In genomic region chr6:14246876-14247275, GRCh38 we compare ENCODE assay signal across 21 cellular contexts.
DNase-seq lines count a peak whose midpoint lies in the region; ATAC-seq and TF ChIP-seq lines count a peak whose summit lies in the region.
"Had no signal": no experiment of that assay in that cellular context is flagged by ENCODE, and none has a peak within 500 bp of the region (broad histone marks: within the 10 kb centered on the region; RNA-seq: fewer than 3 reads in every experiment).

No MANE protein-coding gene starts in this region.

- no peak overlapping the region for H2AFZ ChIP-seq in Loucy (ENCODE audit: low read length)
- H2AFZ ChIP-seq in OCI-LY7 (ENCODE audit: low read length), result peak overlapping the region; percentile 27; the same call in 1 of the 2 replicates

- ATAC-seq in HG03159 (IDR thresholded peaks at IDR 0.05; ENCODE audit: unreplicated experiment), result no peak
- ATAC-seq: A549 had no signal

- no peak for DNase-seq in OCI-LY7 (ENCODE audit: low spot score)
- peak; percentile 34 for DNase-seq in esophagus muscularis mucosa (ENCODE audit: extremely low spot score)
- DNase-seq in G401 (ENCODE audit: low spot score), result no peak
- DNase-seq in NCI-H82 (lab: John Stamatoyannopoulos, UW), result no peak
- DNase-seq: 8988T; ACHN; AML-193; BE2C; CD4-positive, alpha-beta T cell; CD8-positive, alpha-beta memory T cell; DMS 273 treated with DMSO at 0.1 percent for 48 hours; DMS79; EL; GF-D8; GOT3; HFFc6 had no signal

- H3K36me3 ChIP-seq in Loucy (ENCODE audit: insufficient read depth, low read length), result no peaks in the 10 kb centered on the region; the same call in 1 of the 2 replicates
- peaks cover 4% of the 10 kb centered on the region for H3K36me3 ChIP-seq in OCI-LY7 (ENCODE audit: insufficient read depth, low read length)
- no peaks in the 10 kb centered on the region for H3K36me3 ChIP-seq in esophagus muscularis mucosa
- H3K36me3 ChIP-seq: BE2C; BLaER1 treated with 17β-estradiol and CSF1 and Interleukin-3, amounts not matched to agents 10 nM and 100 nM; HAP-1 had no signal

- no peak for TF ChIP-seq EP300 in esophagus muscularis mucosa (IDR thresholded peaks at IDR 0.05)

- POLR2A ChIA-PET in OCI-LY7 (lab: Charles Lee), result interaction anchor here (0.6 to 1.4 kb wide), 2 partner anchors 18 to 84 kb away, joined by 3 to 6 read pairs; no protein-coding TSS in a partner anchor

- WGBS in esophagus muscularis mucosa, result 90% methylated on average over 3 of the region's 3 CpGs

- no peak overlapping the region for H3K27ac ChIP-seq in OCI-LY7 (ENCODE audit: low read depth, low read length, poor library complexity, severe bottlenecking)
- H3K27ac ChIP-seq in esophagus muscularis mucosa (replicated peaks in 1 of 4), result no peak overlapping the region
- H3K27ac ChIP-seq: A549; BLaER1 treated with 17β-estradiol and CSF1 and Interleukin-3, amounts not matched to agents 10 nM and 100 nM had no signal

- no TSS peak for BruUV-seq in OCI-LY7 (replicated peaks; lab: Mats Ljungman, UMichigan)

- H3K4me2 ChIP-seq in Loucy (ENCODE audit: low read depth, low read length, poor library complexity, severe bottlenecking) (no peak overlapping the region), OCI-LY7 (ENCODE audit: low read length) (no peak overlapping the region)
- H3K4me2 ChIP-seq: A549; BLaER1 treated with 17β-estradiol and CSF1 and Interleukin-3, amounts not matched to agents 10 nM and 100 nM had no signal

- peaks cover under 1% of the 10 kb centered on the region for H3F3A ChIP-seq in Loucy (ENCODE audit: low read depth)

- no peaks in the 10 kb centered on the region for H4K20me1 ChIP-seq in Loucy (ENCODE audit: insufficient read depth, low read length, poor library complexity, severe bottlenecking)
- no peaks in the 10 kb centered on the region for H4K20me1 ChIP-seq in OCI-LY7 (ENCODE audit: insufficient read depth, low read length)
- H4K20me1 ChIP-seq: BLaER1 treated with 17β-estradiol and CSF1 and Interleukin-3, amounts not matched to agents 10 nM and 100 nM had no signal

- H3K4me3 ChIP-seq in Loucy (ENCODE audit: low read length, poor library complexity, severe bottlenecking) (no peak overlapping the region), OCI-LY7 (ENCODE audit: low read depth, low read length, poor library complexity, severe bottlenecking) (no peak overlapping the region), esophagus muscularis mucosa (no peak overlapping the region)
- H3K4me3 ChIP-seq: A549; BLaER1 treated with 17β-estradiol and CSF1 and Interleukin-3, amounts not matched to agents 10 nM and 100 nM; HAP-1 had no signal

- no peaks in the 10 kb centered on the region for H3K79me2 ChIP-seq in Loucy (ENCODE audit: insufficient read depth, low read length)
- H3K79me2 ChIP-seq in OCI-LY7 (ENCODE audit: insufficient read depth, low read depth, low read length), result no peaks in the 10 kb centered on the region

- TF ChIP-seq CTCF in Loucy (conservative IDR thresholded peaks at IDR 0.05; ENCODE audit: low read length) (no peak), OCI-LY7 (conservative IDR thresholded peaks at IDR 0.05; ENCODE audit: low read length) (no peak), esophagus muscularis mucosa (IDR thresholded peaks at IDR 0.05) (no peak)

- peak overlapping the region; percentile 36 for H3K9ac ChIP-seq in Loucy (ENCODE audit: low read depth, low read length, poor library complexity, severe bottlenecking)
- H3K9ac ChIP-seq: BLaER1 treated with 17β-estradiol and CSF1 and Interleukin-3, amounts not matched to agents 10 nM and 100 nM had no signal

- CTCF ChIA-PET in OCI-LY7 (lab: Charles Lee; ENCODE audit: unreplicated experiment), result interaction anchor here (0.6 kb wide), 1 partner anchor 493 kb away, joined by 3 read pairs; no protein-coding TSS in a partner anchor

- no peak for TF ChIP-seq POLR2A in esophagus muscularis mucosa (IDR thresholded peaks at IDR 0.05; ENCODE audit: low read depth)

- H3K4me1 ChIP-seq in Loucy (ENCODE audit: insufficient read depth, low read length, poor library complexity, severe bottlenecking) (peaks cover 40% of the 10 kb centered on the region), OCI-LY7 (ENCODE audit: insufficient read depth, low read length, poor library complexity, severe bottlenecking) (peaks cover 51% of the 10 kb centered on the region), esophagus muscularis mucosa (no peaks in the 10 kb centered on the region)
- H3K4me1 ChIP-seq: A549; BE2C; BLaER1 treated with 17β-estradiol and CSF1 and Interleukin-3, amounts not matched to agents 10 nM and 100 nM; HAP-1 had no signal

- in situ Hi-C loops in G401 (cut with HindIII; ENCODE audit: low sequenced_read_pairs), result no loop called here

- peaks cover 14% of the 10 kb centered on the region for H3K9me3 ChIP-seq in Loucy (ENCODE audit: insufficient read depth, low read depth, low read length)
- H3K9me3 ChIP-seq in OCI-LY7 (ENCODE audit: low read length), result peaks cover 17% of the 10 kb centered on the region; the same call in 1 of the 2 replicates
- no peaks in the 10 kb centered on the region for H3K9me3 ChIP-seq in esophagus muscularis mucosa
- H3K9me3 ChIP-seq: A549, BE2C, HAP-1 had no signal

- intact Hi-C loops in OCI-LY7 (cut with micrococcal nuclease; ENCODE audit: unreplicated experiment) (no loop called here), esophagus muscularis mucosa (cut with DNase I) (no loop called here)

- H3K9me2 ChIP-seq in Loucy (replicated peaks; ENCODE audit: low read depth, low read length), result no peaks in the 10 kb centered on the region
- no peaks in the 10 kb centered on the region for H3K9me2 ChIP-seq in OCI-LY7 (ENCODE audit: insufficient read depth, low read length)

- H3K27me3 ChIP-seq in Loucy (ENCODE audit: insufficient read depth, low read length, poor library complexity, severe bottlenecking) (no peaks in the 10 kb centered on the region), esophagus muscularis mucosa (no peaks in the 10 kb centered on the region)
- H3K27me3 ChIP-seq: BE2C; BLaER1 treated with 17β-estradiol and CSF1 and Interleukin-3, amounts not matched to agents 10 nM and 100 nM had no signal
